Comparison of ENCODE assay signal across 25 cellular contexts in the genomic region with DNA sequence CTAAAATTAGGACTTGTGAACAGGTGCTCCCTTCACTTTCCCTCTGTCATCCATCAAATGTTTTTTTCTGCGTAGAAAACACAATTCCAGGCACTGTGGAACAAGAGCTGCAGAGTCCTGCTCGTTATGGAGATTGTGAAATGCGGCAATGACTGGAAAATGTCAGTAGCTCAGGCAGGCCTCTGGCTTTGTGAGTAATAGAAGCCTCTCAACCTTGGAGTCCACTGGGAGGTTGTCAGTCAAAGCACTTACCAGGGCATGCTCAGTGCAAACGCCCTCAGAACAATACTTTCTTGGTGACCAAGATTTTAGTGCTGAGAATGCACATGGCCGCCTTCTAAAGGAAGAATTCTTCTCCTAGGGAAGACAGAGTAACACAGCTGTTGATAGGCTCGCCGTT. TPM values are rescaled to one million over a fixed set of nuclear protein-coding genes. Genes with fewer than 3 reads are reported as not detected.
DNase-seq lines count a peak whose midpoint lies in the region; ATAC-seq and TF ChIP-seq lines count a peak whose summit lies in the region.
"Had no signal": no experiment of that assay in that cellular context is flagged by ENCODE, and none has a peak within 500 bp of the region (broad histone marks: within the 10 kb centered on the region; RNA-seq: fewer than 3 reads in every experiment).

No MANE protein-coding gene starts in this region.

- no peaks in the 10 kb centered on the region for H3K4me1 ChIP-seq in Loucy (ENCODE audit: insufficient read depth, low read length, poor library complexity, severe bottlenecking)
- H3K4me1 ChIP-seq in heart left ventricle: no peaks in the 10 kb centered on the region
- H3K4me1 ChIP-seq: A549, BLaER1, Peyer's patch, SJCRH30 had no signal

- no peak overlapping the region for H3K4me2 ChIP-seq in Loucy (ENCODE audit: low read depth, low read length, poor library complexity, severe bottlenecking)
- H3K4me2 ChIP-seq: A549, BLaER1, KMS-11 had no signal

- TF ChIP-seq POLR2A in heart left ventricle (IDR thresholded peaks at IDR 0.05): no peak

- TF ChIP-seq CTCF in Loucy (conservative IDR thresholded peaks at IDR 0.05; ENCODE audit: low read length) (no peak), heart left ventricle (IDR thresholded peaks at IDR 0.05) (no peak)

- ATAC-seq in heart left ventricle (no peak), HG02840 (IDR thresholded peaks at IDR 0.05; ENCODE audit: low FRiP score, unreplicated experiment) (no peak)
- ATAC-seq: A549, HCT116 had no signal

- 65 to 77% (median 70%) methylated on average over 7 of the region's 7 CpGs for WGBS in heart left ventricle, 4 donors

- H3K79me2 ChIP-seq in Loucy (ENCODE audit: insufficient read depth, low read length): no peaks in the 10 kb centered on the region

- H3K36me3 ChIP-seq in Loucy (ENCODE audit: insufficient read depth, low read length): no peaks in the 10 kb centered on the region
- no peaks in the 10 kb centered on the region for H3K36me3 ChIP-seq in heart left ventricle
- H3K36me3 ChIP-seq: BLaER1, Peyer's patch, SJCRH30 had no signal

- no peaks in the 10 kb centered on the region for H4K20me1 ChIP-seq in Loucy (ENCODE audit: insufficient read depth, low read length, poor library complexity, severe bottlenecking)
- H4K20me1 ChIP-seq: BLaER1 had no signal

- H2AFZ ChIP-seq in Loucy (ENCODE audit: low read length): peak overlapping the region; percentile 73; the same call in 1 of the 2 replicates

- no peaks in the 10 kb centered on the region for H3F3A ChIP-seq in Loucy (ENCODE audit: low read depth)

- H3K27me3 ChIP-seq in Loucy (ENCODE audit: insufficient read depth, low read length, poor library complexity, severe bottlenecking) (no peaks in the 10 kb centered on the region), heart left ventricle (no peaks in the 10 kb centered on the region)
- H3K27me3 ChIP-seq: BLaER1, Peyer's patch, SJCRH30 had no signal

- H3K27ac ChIP-seq in heart left ventricle: no peak overlapping the region
- H3K27ac ChIP-seq: A549, BLaER1, KMS-11, Peyer's patch, SJCRH30 had no signal

- H3K9ac ChIP-seq in Loucy (ENCODE audit: low read depth, low read length, poor library complexity, severe bottlenecking): no peak overlapping the region
- H3K9ac ChIP-seq: BLaER1, KMS-11 had no signal

- H3K9me3 ChIP-seq in Loucy (ENCODE audit: insufficient read depth, low read depth, low read length) (no peaks in the 10 kb centered on the region), heart left ventricle (no peaks in the 10 kb centered on the region)
- H3K9me3 ChIP-seq: A549, BLaER1, Peyer's patch, SJCRH30 had no signal

- peak; percentile 13 for DNase-seq in SK-MEL-5 (ENCODE audit: low read depth, low spot score)
- peak; percentile 72 for DNase-seq in islet precursor cell
- peak; percentile 10 for DNase-seq in renal cortical epithelial cell (ENCODE audit: low read depth)
- DNase-seq in heart left ventricle: no peak
- no peak for DNase-seq in DMS 273 (lab: John Stamatoyannopoulos, UW; ENCODE audit: unreplicated experiment)
- DNase-seq: CD4-positive, alpha-beta T cell; COR-L47; GOT3; IMR-90; NCI-H1092; NCI-H1436; NCI-H187 treated with DMSO at 0.1 percent for 48 hours; NCI-H2107; NCI-H2227 treated with DMSO at 0.1 percent for 48 hours; NCI-H524; NCI-H82; Peyer's patch; SJCRH30 had no signal

- intact Hi-C loops in heart left ventricle (cut with DNase I): no loop called here

- no peak overlapping the region for H3K4me3 ChIP-seq in Loucy (ENCODE audit: low read length, poor library complexity, severe bottlenecking)
- no peak overlapping the region for H3K4me3 ChIP-seq in heart left ventricle
- H3K4me3 ChIP-seq: A549, BLaER1, Peyer's patch, SJCRH30 had no signal

- no peaks in the 10 kb centered on the region for H3K9me2 ChIP-seq in Loucy (replicated peaks; ENCODE audit: low read depth, low read length)

- in situ Hi-C loops in SK-MEL-5 (cut with HindIII; ENCODE audit: low pct_unique_long_range_greater_than_20kb, low sequenced_read_pairs): no loop called here

RNA-seq across cellular contexts. Expression of a gene that starts 26.7 kb away (rescaled TPM):
- total RNA-seq in SK-MEL-5 (2014; rRNA removed; shearing (Covaris generic)): 0.72 and 0.92 TPM in 2 replicates
- polyA plus RNA-seq in SK-MEL-5 (2015; cell fraction: cytosol; rRNA removed): 0.40 and 1.3 TPM in 2 replicates
- polyA plus RNA-seq in SK-MEL-5 (2015; cell fraction: nucleus; rRNA removed): 0.68 and 0.73 TPM in 2 replicates
- total RNA-seq in renal cortical epithelial cell (under 0.01 and 0.30 TPM in 2 replicates), heart left ventricle (1 to 10 TPM in 2 of 9 donors, under 1 TPM in 7; 0.12 to 2.1 (median 0.50) TPM)
- polyA plus RNA-seq in heart left ventricle: under 1 TPM; 0.06 to 0.08 TPM
- total RNA-seq: G401, SJCRH30 had no signal

Comparison
In these comparisons a context has a peak if more than half of its experiments do, and no peak if none do; other contexts are left out.
1. DNase-seq: peak in SK-MEL-5 (single experiment), islet precursor cell (single experiment) and renal cortical epithelial cell (single experiment); none in heart left ventricle (0 of 5) and DMS 273 (single experiment).